ENCODE assay signal across 8 cellular contexts in the genomic region with DNA sequence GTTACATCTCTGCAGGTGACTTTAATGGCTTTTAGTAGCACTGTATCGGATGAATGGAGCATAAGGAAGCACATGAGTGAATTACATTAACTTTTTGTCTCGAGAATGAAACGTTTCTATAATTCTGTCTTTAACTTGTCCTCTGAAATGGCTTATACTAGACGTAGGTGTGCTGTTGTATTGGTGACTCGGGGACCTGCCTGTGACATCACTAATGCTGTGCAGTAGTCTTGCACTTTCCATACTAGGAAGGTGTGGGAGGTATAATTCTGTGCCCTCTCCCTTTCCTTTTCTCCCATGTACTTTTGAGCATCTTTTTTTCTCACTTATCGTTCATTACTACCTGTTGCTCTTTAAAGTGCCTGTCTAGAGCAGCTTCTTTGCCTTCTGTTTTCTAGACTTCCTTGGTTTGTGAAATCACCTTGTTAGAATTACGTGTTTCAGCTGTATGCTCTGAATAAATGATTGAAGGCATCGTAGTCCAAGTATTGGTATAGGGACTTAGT. TPM values are rescaled to one million over a fixed set of nuclear protein-coding genes. Genes with fewer than 3 reads are reported as not detected.
DNase-seq lines count a peak whose midpoint lies in the region; ATAC-seq and TF ChIP-seq lines count a peak whose summit lies in the region.

No MANE protein-coding gene starts in this region.

- no peaks in the 10 kb centered on the region for H3K9me3 ChIP-seq in heart right ventricle
- H3K9me3 ChIP-seq in MG63 = no peaks in the 10 kb centered on the region
- no peaks in the 10 kb centered on the region for H3K9me3 ChIP-seq in mucosa of rectum (ENCODE audit: control insufficient read depth in 2 of 2, low read length in 2 of 2)

- peak overlapping the region; percentile 70 to 99 (median 90) for H3K4me3 ChIP-seq in heart right ventricle
- H3K4me3 ChIP-seq in MG63 = peak overlapping the region; percentile 85
- H3K4me3 ChIP-seq in mucosa of rectum (ENCODE audit: low read length in 2 of 2) = peak overlapping the region; percentile 92 to 96

- H3K4me1 ChIP-seq in heart right ventricle = peaks cover 0 to 45% (median 19%) of the 10 kb centered on the region in 9 donors
- H3K4me1 ChIP-seq in mucosa of rectum (ENCODE audit: control insufficient read depth in 2 of 2, insufficient read depth in 2 of 2, low read length in 2 of 2) = peaks cover 5 to 7% of the 10 kb centered on the region in 2 donors

- no peak for DNase-seq in heart right ventricle
- no peak for DNase-seq in cardiac septum (ENCODE audit: low spot score)
- DNase-seq in MG63 = no peak
- peak; percentile 15 to 41 for DNase-seq in T47D (ENCODE audit: low read depth in 1 of 2, low spot score in 1 of 2)
- no peak for DNase-seq in SW 1271 (lab: John Stamatoyannopoulos, UW)
- no peak for DNase-seq in NCI-H1417 treated with DMSO at 0.1 percent for 48 hours (lab: John Stamatoyannopoulos, UW)

- H3K27ac ChIP-seq in heart right ventricle = peak overlapping the region in 7 of 10 donors; percentile 79 to 97 (median 87)
- peak overlapping the region in 1 of 2 donors; percentile 92 for H3K27ac ChIP-seq in mucosa of rectum (ENCODE audit: low read depth in 2 of 2, low read length in 2 of 2)

- WGBS in heart right ventricle, 2 donors = 44 to 50% methylated on average over 8 of the region's 8 CpGs

- ATAC-seq in heart right ventricle = no peak
- no peak for ATAC-seq in HG03097 (IDR thresholded peaks at IDR 0.05; ENCODE audit: low FRiP score, unreplicated experiment)

- H3K27me3 ChIP-seq in heart right ventricle (peaks cover 0 to 2% (median 0%) of the 10 kb centered on the region in 7 donors), MG63 (no peaks in the 10 kb centered on the region), mucosa of rectum (ENCODE audit: control insufficient read depth in 2 of 2, insufficient read depth in 2 of 2, low read length in 2 of 2) (no peaks in the 10 kb centered on the region)

- no peak for TF ChIP-seq CTCF in heart right ventricle (IDR thresholded peaks at IDR 0.05)

- intact Hi-C loops in heart right ventricle (cut with DNase I) = no loop called here
- intact Hi-C loops in cardiac septum (cut with DNase I) = no loop called here

- H3K9ac ChIP-seq in mucosa of rectum (ENCODE audit: low read depth in 1 of 2, low read length in 2 of 2) = peak overlapping the region; percentile 89 to 97

- in situ Hi-C loops in T47D (cut with HindIII; ENCODE audit: low pct_unique_long_range_greater_than_20kb, low sequenced_read_pairs) = no loop called here

- H3K36me3 ChIP-seq in heart right ventricle (no peaks in the 10 kb centered on the region), MG63 (peaks cover 22% of the 10 kb centered on the region), mucosa of rectum (ENCODE audit: control insufficient read depth in 2 of 2, insufficient read depth in 2 of 2, low read length in 2 of 2) (no peaks in the 10 kb centered on the region)

RNA-seq across cellular contexts. Expression of a gene that starts 1.2 kb away (rescaled TPM):
- total RNA-seq in heart right ventricle = 10 to 100 TPM; 11.2 to 18.7 (median 15.1) TPM
- 1 to 10 TPM; 5.3 to 5.4 TPM for polyA plus RNA-seq in heart right ventricle
- 11.5 TPM for total RNA-seq in cardiac septum
- total RNA-seq in MG63 (2014; rRNA removed; shearing (Covaris generic); ENCODE audit: low replicate concordance) = 32.2 and 118 TPM in 2 replicates

Comparison
In these comparisons a context has a peak if more than half of its experiments do, and no peak if none do; other contexts are left out.
1. DNase-seq: peak in T47D (2 of 2); none in heart right ventricle (0 of 2), cardiac septum (single experiment), MG63 (single experiment), SW 1271 (0 of 2) and NCI-H1417 treated with DMSO at 0.1 percent for 48 hours (single experiment).
2. Peak in every context shown above with its lines, with median percentiles within 50 percentile points of each other: H3K4me3 ChIP-seq.